ENCODE assay signal across 8 cellular contexts in the genomic region with DNA sequence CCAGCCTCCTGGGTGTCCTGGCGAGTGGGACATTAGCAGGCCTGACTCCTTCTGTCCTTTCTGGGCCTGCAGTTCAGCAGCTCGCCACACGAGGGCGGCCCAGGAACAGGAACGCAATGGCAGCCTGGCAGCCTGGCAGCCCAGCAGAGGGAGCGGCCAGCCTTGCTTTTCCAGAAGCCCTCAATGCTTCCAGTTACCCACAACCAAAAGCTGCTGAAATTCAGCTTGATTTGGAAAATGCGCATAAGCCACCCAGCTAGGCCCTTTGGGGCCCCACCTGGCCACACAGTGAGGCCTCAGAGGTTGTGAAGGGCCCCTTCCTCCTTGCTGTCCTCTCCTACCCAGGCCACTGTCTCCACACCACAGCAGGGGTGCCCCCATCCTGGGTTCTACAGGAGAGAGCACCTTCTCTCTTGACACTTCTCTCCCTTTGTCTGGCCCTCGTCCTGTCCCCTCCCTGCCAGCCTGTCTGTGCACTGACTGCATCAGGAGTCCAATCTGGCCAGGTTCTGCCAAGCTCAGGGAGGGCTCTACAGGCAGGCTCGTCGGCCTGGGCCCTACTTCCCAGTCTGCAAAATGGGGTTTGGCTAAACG.
DNase-seq lines count a peak whose midpoint lies in the region; ATAC-seq and FAIRE-seq lines count a peak whose summit lies in the region.

No MANE protein-coding gene starts in this region.

- peak overlapping the region; percentile 99 for H3K27ac ChIP-seq in temporal lobe (ENCODE audit: low read depth, low read length)

- no peak for ATAC-seq in HG02588 (IDR thresholded peaks at IDR 0.05; ENCODE audit: unreplicated experiment)

- DNase-seq in GM04504 (ENCODE audit: low read depth) (peak; percentile 38), LHCN-M2 (ENCODE audit: low read depth) (peak; percentile 74), SK-MEL-5 (ENCODE audit: low read depth, low spot score) (peak; percentile 83), frontal cortex (ENCODE audit: low spot score in 2 of 2) (peak; percentile 89 to 93), occipital lobe (lab: John Stamatoyannopoulos, UW) (peak; percentile 87)
- DNase-seq in activated gamma-delta T cell treated with anti-CD3 and anti-CD28 coated beads, Interleukin-2, amount 50 U/mL, for 16 hours (ENCODE audit: low read depth), result peak; percentile 80

- in situ Hi-C loops in SK-MEL-5 (cut with HindIII; ENCODE audit: low pct_unique_long_range_greater_than_20kb, low sequenced_read_pairs), result no loop called here

- FAIRE-seq in frontal cortex (lab: Jason Lieb, UNC), result no peak

Comparison
In these comparisons a context has a peak if more than half of its experiments do, and no peak if none do; other contexts are left out.
1. DNase-seq: peak in every context shown above with its lines; median percentile 91 in frontal cortex; 87 in occipital lobe; 83 in SK-MEL-5; 80 in activated gamma-delta T cell treated with anti-CD3 and anti-CD28 coated beads, Interleukin-2, amount 50 U/mL, for 16 hours; 74 in LHCN-M2; 38 in GM04504.